30 cellular contexts compared by ENCODE assay signal in genomic region chr7:150430465-150431085, GRCh38. TPM values are rescaled to one million over a fixed set of nuclear protein-coding genes. Genes with fewer than 3 reads are reported as not detected.
A peak's percentile ranks its signal among the peaks of the same experiment; 100 is the strongest.
DNase-seq lines count a peak whose midpoint lies in the region; ATAC-seq and TF ChIP-seq lines count a peak whose summit lies in the region.
"Had no signal": no experiment of that assay in that cellular context is flagged by ENCODE, and none has a peak within 500 bp of the region (broad histone marks: within the 10 kb centered on the region; RNA-seq: fewer than 3 reads in every experiment).

No MANE protein-coding gene starts in this region.

- ATAC-seq in left cardiac atrium, result no peak
- ATAC-seq: body of pancreas, left colon, mucosa of descending colon had no signal

- no peak overlapping the region for H3K4me3 ChIP-seq in testis
- H3K4me3 ChIP-seq: body of pancreas, HAP-1, mucosa of descending colon, ovary, stomach, thyroid gland had no signal

- TF ChIP-seq CTCF in testis (IDR thresholded peaks at IDR 0.05) (no peak), GM13977 (IDR thresholded peaks at IDR 0.05; ENCODE audit: extremely low read depth, insufficient read depth, missing control alignments) (no peak)

- in situ Hi-C loops in GM13977 (cut with MboI; ENCODE audit: low pct_unique_long_range_greater_than_20kb, low sequenced_read_pairs, unreplicated experiment), result no loop called here

- no peaks in the 10 kb centered on the region for H3K27me3 ChIP-seq in testis
- H3K27me3 ChIP-seq: body of pancreas, ovary, stomach, thyroid gland had no signal

- H3K36me3 ChIP-seq in testis (ENCODE audit: low read depth, missing control alignments), result no peaks in the 10 kb centered on the region
- H3K36me3 ChIP-seq: BE2C, HAP-1, ovary, stomach, thyroid gland had no signal

- intact Hi-C loops in cardiac septum (cut with DNase I), result no loop called here
- intact Hi-C loops in left cardiac atrium (cut with DNase I), result no loop called here
- intact Hi-C loops in testis (cut with DNase I; ENCODE audit: low total_unique reads), result no loop called here

- DNase-seq in cardiac septum (ENCODE audit: low spot score) (peak; percentile 55), left cardiac atrium (no peak), NAMALWA (ENCODE audit: low spot score) (peak; percentile 51), fibroblast of gingiva (ENCODE audit: low read depth) (peak; percentile 29), testis (peak; percentile 7), NCI-H2196 (lab: John Stamatoyannopoulos, UW; ENCODE audit: unreplicated experiment) (no peak), GM13977 (ENCODE audit: low spot score) (no peak), NCI-H2029 treated with DMSO at 0.1 percent for 48 hours (lab: John Stamatoyannopoulos, UW) (no peak)
- DNase-seq: activated B cell treated with CpG ODN at 0.5 μM for 24 hours; activated CD4-positive, alpha-beta T cell treated with anti-CD3 and anti-CD28 coated beads, Interleukin-2, amount 10 ng/mL, durations not matched to agents 7 days and 5 days; BE2C; DMS153; immature natural killer cell; left colon; NCI-H1417 treated with DMSO at 0.1 percent for 48 hours; NCI-H2081 treated with DMSO at 0.1 percent for 48 hours; NCI-H446 treated with DMSO at 0.1 percent for 48 hours; NCI-H82; nephron progenitor cell; ovary; retina; stomach; T-helper 1 cell; thyroid gland had no signal

- H3K4me1 ChIP-seq in testis, result peaks cover 5% of the 10 kb centered on the region
- H3K4me1 ChIP-seq: BE2C, HAP-1 had no signal

- H3K9me3 ChIP-seq in testis, result no peaks in the 10 kb centered on the region
- H3K9me3 ChIP-seq: BE2C, body of pancreas, HAP-1, mucosa of descending colon, ovary, stomach, thyroid gland had no signal

- TF ChIP-seq POLR2A in testis (IDR thresholded peaks at IDR 0.05), result no peak

- WGBS in testis, 2 donors, result 87 to 89% methylated on average over 14 of the region's 14 CpGs

- no peak overlapping the region for H3K27ac ChIP-seq in testis
- H3K27ac ChIP-seq: body of pancreas, HL-60, ovary, stomach, thyroid gland had no signal

RNA-seq across cellular contexts. Expression of gene GIMAP8, which starts 19.9 kb away (rescaled TPM):
- total RNA-seq in cardiac septum, result 16.3 TPM
- 10 to 100 TPM; 16.6 to 19.7 TPM for total RNA-seq in left cardiac atrium
- total RNA-seq in testis, result 1 to 10 TPM; 3.8 TPM
- 6.8 TPM for polyA plus RNA-seq in testis (ENCODE audit: insufficient read depth, low read depth, low replicate concordance)
- total RNA-seq: activated B cell treated with CpG ODN at 0.5 μM for 24 hours, SK-MEL-5 had no signal
- polyA plus RNA-seq: fibroblast of lung had no signal

RNA-seq across cellular contexts. Expression of gene ZNF775, which starts 51.4 kb away (rescaled TPM):
- total RNA-seq in cardiac septum (3.4 TPM), left cardiac atrium (1 to 10 TPM; 3.8 to 4.2 TPM), testis (10 to 100 TPM; 11.0 to 14.1 TPM)
- 5.2 TPM for polyA plus RNA-seq in testis (ENCODE audit: insufficient read depth, low read depth, low replicate concordance)

Comparison
In these comparisons a context has a peak if more than half of its experiments do, and no peak if none do; other contexts are left out.
1. DNase-seq: peak in cardiac septum (single experiment), NAMALWA (single experiment), fibroblast of gingiva (single experiment) and testis (single experiment); none in left cardiac atrium (single experiment), NCI-H2196 (single experiment), GM13977 (single experiment) and NCI-H2029 treated with DMSO at 0.1 percent for 48 hours (single experiment).